ENCODE assay signal across 1 cellular context in genomic region chr17:7654832-7655540, GRCh38.
TF ChIP-seq lines count a peak whose summit lies in the region.

No MANE protein-coding gene starts in this region.

TF ChIP-seq in IMR-90, 13 proteins besides CTCF, POLR2A, EP300 and RAD21:
- TF ChIP-seq RFX5 (IDR thresholded peaks at IDR 0.05; ENCODE audit: low read depth, low read length) = no peak
- TF ChIP-seq MAZ (IDR thresholded peaks at IDR 0.05; ENCODE audit: borderline replicate concordance, low read depth, low read length) = peak; percentile 93
- no peak for TF ChIP-seq CHD1 (IDR thresholded peaks at IDR 0.05; ENCODE audit: low read depth, low read length)
